In the genomic region with DNA sequence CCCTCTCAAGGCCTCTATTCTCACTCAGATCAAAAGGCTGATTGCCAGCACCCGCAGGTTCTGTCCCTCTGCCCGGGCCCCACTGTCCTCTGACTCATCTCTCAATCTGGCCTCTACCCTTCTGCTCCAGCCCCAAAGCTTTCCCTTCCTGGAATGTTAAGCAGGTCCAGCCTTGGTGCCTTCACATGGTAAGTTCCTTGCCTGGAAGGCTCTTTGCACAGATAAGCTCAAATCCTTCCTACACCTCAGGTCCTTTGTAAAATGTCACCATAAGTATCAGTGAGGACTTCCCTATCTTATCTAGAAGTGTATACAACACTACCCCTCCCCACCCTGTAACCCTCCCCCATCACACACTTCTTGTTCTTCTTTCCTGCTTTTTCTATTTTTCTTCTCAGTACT, we compare ENCODE assay signal across 8 cellular contexts. TPM values are rescaled to one million over a fixed set of nuclear protein-coding genes. Genes with fewer than 3 reads are reported as not detected.
DNase-seq lines count a peak whose midpoint lies in the region; ATAC-seq and TF ChIP-seq lines count a peak whose summit lies in the region.
"Had no signal": no experiment of that assay in that cellular context is flagged by ENCODE, and none has a peak within 500 bp of the region (broad histone marks: within the 10 kb centered on the region; RNA-seq: fewer than 3 reads in every experiment).

No MANE protein-coding gene starts in this region.

- H3K9me3 Mint-ChIP-seq in endodermal cell, result no peaks in the 10 kb centered on the region

- 43 to 44% methylated on average over 2 of the region's 2 CpGs for WGBS in endodermal cell (ENCODE audit: insufficient coverage in 1 of 2, insufficient read length in 1 of 2), 2 experiments

- DNase-seq in A172 (ENCODE audit: low spot score) (peak; percentile 40), HT1080 (ENCODE audit: low read depth) (peak; percentile 55), endodermal cell (peak; percentile 79)
- DNase-seq: effector CD4-positive, alpha-beta T cell; stimulated activated CD4-positive, alpha-beta T cell treated with anti-CD3 and anti-CD28 coated beads, Interleukin-15, amount 100 ng/mL, for 24 hours had no signal

- H3K4me3 ChIP-seq in endodermal cell (ENCODE audit: low read length), result no peak overlapping the region

- TF ChIP-seq CTCF in endodermal cell (conservative IDR thresholded peaks at IDR 0.05), result no peak

- H3K36me3 ChIP-seq in endodermal cell (ENCODE audit: control insufficient read depth, insufficient read depth, low read length), result peaks cover 20% of the 10 kb centered on the region

- H3K36me3 Mint-ChIP-seq in endodermal cell (ENCODE audit: low read depth), result peaks cover 46% of the 10 kb centered on the region

- peaks cover 9% of the 10 kb centered on the region for H3K4me1 ChIP-seq in endodermal cell (ENCODE audit: control insufficient read depth, insufficient read depth, low read length)

- H3K4me1 Mint-ChIP-seq in endodermal cell, result peaks cover 30% of the 10 kb centered on the region

- H3K4me3 Mint-ChIP-seq in endodermal cell, result no peak overlapping the region

- H3K27me3 ChIP-seq in endodermal cell (ENCODE audit: control insufficient read depth, insufficient read depth, low read length, poor library complexity, severe bottlenecking), result no peaks in the 10 kb centered on the region

- H3K9me3 ChIP-seq in endodermal cell (ENCODE audit: control insufficient read depth, low read length), result no peaks in the 10 kb centered on the region

- peak overlapping the region; percentile 36 for H3K27ac Mint-ChIP-seq in endodermal cell

- H3K9ac ChIP-seq in endodermal cell (ENCODE audit: extremely low read depth, low read length, poor library complexity, severe bottlenecking), result no peak overlapping the region

- H3K27ac ChIP-seq in endodermal cell (ENCODE audit: low read depth, low read length), result no peak overlapping the region

- ATAC-seq in HG03432 (IDR thresholded peaks at IDR 0.05; ENCODE audit: unreplicated experiment), result no peak
- ATAC-seq in GM21515 (IDR thresholded peaks at IDR 0.05; ENCODE audit: unreplicated experiment), result no peak
- no peak for ATAC-seq in activated CD4-positive, CD25-positive, alpha-beta regulatory T cell treated with anti-CD3 and anti-CD28 coated beads, Interleukin-2, amount 50 U/mL, for 24 hours

- H3K27me3 Mint-ChIP-seq in endodermal cell (ENCODE audit: insufficient read depth), result peaks cover 3% of the 10 kb centered on the region

RNA-seq across cellular contexts. Expression of gene LPCAT3, which starts 22.2 kb away (rescaled TPM):
- total RNA-seq in A172 (2014; rRNA removed; shearing (Covaris generic)), result 9.2 and 14.7 TPM in 2 replicates
- 8.0 and 9.6 TPM in 2 replicates for total RNA-seq in HT1080 (2014; rRNA removed; shearing (Covaris generic))
- polyA plus RNA-seq in HT1080 (2015; cell fraction: cytosol; rRNA removed), result 12.7 and 14.5 TPM in 2 replicates
- polyA plus RNA-seq in HT1080 (2015; cell fraction: nucleus; rRNA removed), result 10.7 and 16.3 TPM in 2 replicates
- total RNA-seq in endodermal cell, result 10 to 100 TPM; 33.6 to 86.7 TPM
- polyA plus RNA-seq in endodermal cell (2013, experiment 1 of 2), result 32.5 TPM
- 31.8 TPM for polyA plus RNA-seq in endodermal cell (2013, experiment 2 of 2)

RNA-seq across cellular contexts. Expression of gene EMG1, which starts 25.3 kb away (rescaled TPM):
- total RNA-seq in A172 (2014; rRNA removed; shearing (Covaris generic)), result 42.6 and 50.5 TPM in 2 replicates
- total RNA-seq in HT1080 (2014; rRNA removed; shearing (Covaris generic)), result 107 and 122 TPM in 2 replicates
- polyA plus RNA-seq in HT1080 (2015; cell fraction: cytosol; rRNA removed), result 77.2 and 80.0 TPM in 2 replicates
- 74.1 and 75.8 TPM in 2 replicates for polyA plus RNA-seq in HT1080 (2015; cell fraction: nucleus; rRNA removed)
- total RNA-seq in endodermal cell, result 100 to 1,000 TPM in 1 of 2 donors, 10 to 100 TPM in 1; 61.1 to 115 TPM
- polyA plus RNA-seq in endodermal cell (2013, experiment 1 of 2), result 29.1 TPM
- polyA plus RNA-seq in endodermal cell (2013, experiment 2 of 2), result 26.7 TPM

RNA-seq across cellular contexts. Expression of gene PHB2, which starts 25.6 kb away (rescaled TPM):
- total RNA-seq in A172 (2014; rRNA removed; shearing (Covaris generic)), result 172 and 183 TPM in 2 replicates
- total RNA-seq in HT1080 (2014; rRNA removed; shearing (Covaris generic)), result 647 and 649 TPM in 2 replicates
- polyA plus RNA-seq in HT1080 (2015; cell fraction: cytosol; rRNA removed), result 443 and 502 TPM in 2 replicates
- 281 and 310 TPM in 2 replicates for polyA plus RNA-seq in HT1080 (2015; cell fraction: nucleus; rRNA removed)
- total RNA-seq in endodermal cell, result 100 to 1,000 TPM; 260 to 512 TPM
- 270 TPM for polyA plus RNA-seq in endodermal cell (2013, experiment 1 of 2)
- 248 TPM for polyA plus RNA-seq in endodermal cell (2013, experiment 2 of 2)

RNA-seq across cellular contexts. Expression of gene PTPN6, which starts 44.9 kb away (rescaled TPM):
- 0.31 and 0.48 TPM in 2 replicates for total RNA-seq in A172 (2014; rRNA removed; shearing (Covaris generic))
- 0.05 and 0.37 TPM in 2 replicates for total RNA-seq in HT1080 (2014; rRNA removed; shearing (Covaris generic))
- 0.26 and 0.29 TPM in 2 replicates for polyA plus RNA-seq in HT1080 (2015; cell fraction: cytosol; rRNA removed)
- 0.32 TPM in 1 of 2 replicates, not detected in the other for polyA plus RNA-seq in HT1080 (2015; cell fraction: nucleus; rRNA removed)
- total RNA-seq in endodermal cell, result 10 to 100 TPM; 35.7 to 68.0 TPM
- 6.3 TPM for polyA plus RNA-seq in endodermal cell (2013, experiment 1 of 2)
- polyA plus RNA-seq in endodermal cell (2013, experiment 2 of 2), result 5.6 TPM

RNA-seq across cellular contexts. Expression of gene C12orf57, which starts 52.2 kb away (rescaled TPM):
- 1.8 TPM in 1 of 2 replicates, not detected in the other for total RNA-seq in A172 (2014; rRNA removed; shearing (Covaris generic))
- total RNA-seq in HT1080 (2014; rRNA removed; shearing (Covaris generic)), result 127 and 201 TPM in 2 replicates
- 166 and 174 TPM in 2 replicates for polyA plus RNA-seq in HT1080 (2015; cell fraction: cytosol; rRNA removed)
- polyA plus RNA-seq in HT1080 (2015; cell fraction: nucleus; rRNA removed), result 61.3 and 74.6 TPM in 2 replicates
- 100 to 1,000 TPM; 141 to 257 TPM for total RNA-seq in endodermal cell
- 219 TPM for polyA plus RNA-seq in endodermal cell (2013, experiment 1 of 2)
- polyA plus RNA-seq in endodermal cell (2013, experiment 2 of 2), result 218 TPM
